In genomic region chr12:50101663-50102062, GRCh38 we compare ENCODE assay signal across 1 cellular context.
TF ChIP-seq lines count a peak whose summit lies in the region.

No MANE protein-coding gene starts in this region.

TF ChIP-seq in HEK293T, 16 proteins besides CTCF, POLR2A, EP300 and RAD21 (continued from another document):
- no peak for TF ChIP-seq PKNOX1 (IDR thresholded peaks at IDR 0.05)
